ENCODE assay signal across 9 cellular contexts in genomic region chr13:111993701-111994100, GRCh38.
"Had no signal": no experiment of that assay in that cellular context is flagged by ENCODE, and none has a peak within 500 bp of the region (broad histone marks: within the 10 kb centered on the region; RNA-seq: fewer than 3 reads in every experiment).

No MANE protein-coding gene starts in this region.

- H3K36me3 Mint-ChIP-seq: IgD-negative memory B cell had no signal

- H3K4me3 ChIP-seq: GM23248, HAP-1 had no signal

- H3K4me1 Mint-ChIP-seq: IgD-negative memory B cell had no signal

- H3K27ac ChIP-seq: GM23248, HL-60 had no signal

- H3K4me1 ChIP-seq: HAP-1 had no signal

- H3K27ac Mint-ChIP-seq: HFFc6, IgD-negative memory B cell had no signal

- ATAC-seq: HCT116, HepG2 had no signal

- DNase-seq: GM23248, GOT3, H7, HFFc6 had no signal

- H3K4me3 Mint-ChIP-seq: HFFc6, IgD-negative memory B cell had no signal

- H3K27me3 Mint-ChIP-seq: IgD-negative memory B cell had no signal

- H3K9me3 ChIP-seq: HAP-1 had no signal

- H3K36me3 ChIP-seq: HAP-1 had no signal
